1 cellular context compared by ENCODE assay signal in the genomic region with DNA sequence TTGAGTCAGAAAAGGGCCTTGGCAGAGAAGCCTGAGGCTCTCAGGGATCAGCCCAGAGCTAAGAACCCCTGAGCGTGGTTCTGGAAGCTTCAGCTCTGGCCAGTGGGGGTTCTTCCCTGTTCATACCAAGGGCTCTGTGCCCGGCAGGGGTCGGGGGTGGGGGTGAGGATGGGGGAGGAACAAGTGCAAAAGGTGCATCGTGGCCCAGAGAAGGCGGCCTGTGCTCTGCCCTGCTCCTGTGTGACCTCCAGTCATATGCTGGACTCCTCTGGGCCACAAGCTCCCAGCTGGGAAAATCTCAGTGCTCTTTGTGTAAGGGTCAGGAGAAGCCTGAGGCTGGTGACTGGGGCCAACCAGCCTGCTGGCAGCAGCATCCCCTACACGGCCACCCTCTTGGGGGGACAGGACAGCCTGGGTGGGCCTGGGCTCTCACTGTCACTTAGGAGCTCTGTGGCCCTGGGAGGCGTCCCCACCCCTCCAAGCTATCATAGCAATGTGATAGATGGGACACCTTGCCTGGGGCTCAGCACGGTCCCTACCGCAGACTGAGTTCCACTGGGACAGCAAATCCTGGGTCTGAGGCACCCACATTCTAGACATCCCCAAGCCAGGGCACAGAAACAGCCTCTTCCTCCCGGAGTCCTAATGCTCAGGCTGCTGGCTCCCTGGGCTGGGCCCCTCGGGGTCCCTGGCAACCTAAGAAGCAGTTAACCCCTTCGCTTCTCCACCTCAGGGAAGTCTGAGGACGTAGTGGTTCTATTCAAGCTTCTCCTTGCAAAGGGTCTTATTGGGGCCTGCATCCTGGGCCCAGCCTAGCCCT.
TF ChIP-seq lines count a peak whose summit lies in the region.

No MANE protein-coding gene starts in this region.

TF ChIP-seq in IMR-90, 13 proteins besides CTCF, POLR2A, EP300 and RAD21:
- TF ChIP-seq RFX5 (IDR thresholded peaks at IDR 0.05; ENCODE audit: low read depth, low read length) (no peak), CEBPB (IDR thresholded peaks at IDR 0.05; ENCODE audit: low read depth, low read length) (no peak), MAZ (IDR thresholded peaks at IDR 0.05; ENCODE audit: borderline replicate concordance, low read depth, low read length) (no peak), FOS (IDR thresholded peaks at IDR 0.05; ENCODE audit: low read depth, low read length) (no peak), NFE2L2 (IDR thresholded peaks at IDR 0.05; ENCODE audit: low read depth, low read length) (no peak), RCOR1 (IDR thresholded peaks at IDR 0.05; ENCODE audit: insufficient replicate concordance, low read length) (no peak), MAFK (IDR thresholded peaks at IDR 0.05; ENCODE audit: low read depth, low read length) (no peak), MXI1 (IDR thresholded peaks at IDR 0.05; ENCODE audit: borderline replicate concordance, low read depth, low read length) (no peak), CHD1 (IDR thresholded peaks at IDR 0.05; ENCODE audit: low read depth, low read length) (no peak), SMC3 (IDR thresholded peaks at IDR 0.05; ENCODE audit: low read depth, low read length) (no peak), BHLHE40 (IDR thresholded peaks at IDR 0.05; ENCODE audit: low read depth, low read length) (no peak)
- TF ChIP-seq, protein P1, sequence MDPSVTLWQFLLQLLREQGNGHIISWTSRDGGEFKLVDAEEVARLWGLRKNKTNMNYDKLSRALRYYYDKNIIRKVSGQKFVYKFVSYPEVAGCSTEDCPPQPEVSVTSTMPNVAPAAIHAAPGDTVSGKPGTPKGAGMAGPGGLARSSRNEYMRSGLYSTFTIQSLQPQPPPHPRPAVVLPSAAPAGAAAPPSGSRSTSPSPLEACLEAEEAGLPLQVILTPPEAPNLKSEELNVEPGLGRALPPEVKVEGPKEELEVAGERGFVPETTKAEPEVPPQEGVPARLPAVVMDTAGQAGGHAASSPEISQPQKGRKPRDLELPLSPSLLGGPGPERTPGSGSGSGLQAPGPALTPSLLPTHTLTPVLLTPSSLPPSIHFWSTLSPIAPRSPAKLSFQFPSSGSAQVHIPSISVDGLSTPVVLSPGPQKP (IDR thresholded peaks at IDR 0.05; ENCODE audit: borderline replicate concordance, low read depth, low read length), result no peak
- TF ChIP-seq, protein P2, sequence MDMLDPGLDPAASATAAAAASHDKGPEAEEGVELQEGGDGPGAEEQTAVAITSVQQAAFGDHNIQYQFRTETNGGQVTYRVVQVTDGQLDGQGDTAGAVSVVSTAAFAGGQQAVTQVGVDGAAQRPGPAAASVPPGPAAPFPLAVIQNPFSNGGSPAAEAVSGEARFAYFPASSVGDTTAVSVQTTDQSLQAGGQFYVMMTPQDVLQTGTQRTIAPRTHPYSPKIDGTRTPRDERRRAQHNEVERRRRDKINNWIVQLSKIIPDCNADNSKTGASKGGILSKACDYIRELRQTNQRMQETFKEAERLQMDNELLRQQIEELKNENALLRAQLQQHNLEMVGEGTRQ (IDR thresholded peaks at IDR 0.05; ENCODE audit: low read depth, low read length), result no peak
